Comparison of ENCODE assay signal across 24 cellular contexts in the genomic region with DNA sequence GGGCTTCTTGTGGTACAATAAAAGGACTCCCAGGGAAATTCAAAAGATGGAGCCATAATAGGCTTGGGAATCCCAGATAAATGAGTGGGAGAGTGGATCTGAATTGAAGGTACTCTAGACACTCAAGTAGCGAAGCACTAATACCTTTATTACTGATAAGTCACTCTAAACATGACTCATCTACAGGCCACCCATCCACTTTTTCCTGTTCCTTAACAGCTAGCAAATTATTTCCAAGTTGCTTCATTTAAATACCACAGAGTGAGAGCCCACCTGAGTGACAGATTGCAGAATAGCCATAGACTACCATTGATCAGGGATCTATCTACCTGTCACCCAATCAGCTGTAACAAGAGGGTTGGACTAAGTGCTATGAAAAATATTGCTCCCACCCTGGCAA. TPM values are rescaled to one million over a fixed set of nuclear protein-coding genes. Genes with fewer than 3 reads are reported as not detected.
DNase-seq lines count a peak whose midpoint lies in the region; ATAC-seq and TF ChIP-seq lines count a peak whose summit lies in the region.
"Had no signal": no experiment of that assay in that cellular context is flagged by ENCODE, and none has a peak within 500 bp of the region (broad histone marks: within the 10 kb centered on the region; RNA-seq: fewer than 3 reads in every experiment).

No MANE protein-coding gene starts in this region.

- CTCF ChIA-PET in HEK293T (lab: Yijun Ruan, JAX) = no interaction called here

- POLR2A ChIA-PET in HEK293T (lab: Yijun Ruan, JAX) = interaction anchor here (0.8 kb wide), 1 partner anchor 9 kb away, joined by 3 read pairs; no protein-coding TSS in a partner anchor

- peaks cover 14% of the 10 kb centered on the region for H3K4me1 Mint-ChIP-seq in progenitor cell of endocrine pancreas (ENCODE audit: low read depth)
- H3K4me1 Mint-ChIP-seq in T-helper 2 cell treated with Interferon-gamma antibody and Interleukin-4, amounts not matched to agents 5 μg/mL and 100 μg/mL, for 36 hours (ENCODE audit: low read depth) = peaks cover 3% of the 10 kb centered on the region

- no peaks in the 10 kb centered on the region for H3K9me3 Mint-ChIP-seq in progenitor cell of endocrine pancreas (ENCODE audit: low read depth)
- H3K9me3 Mint-ChIP-seq in T-helper 2 cell treated with Interferon-gamma antibody and Interleukin-4, amounts not matched to agents 5 μg/mL and 100 μg/mL, for 36 hours = no peaks in the 10 kb centered on the region
- H3K9me3 Mint-ChIP-seq: CD8-positive, alpha-beta T cell had no signal

- no peaks in the 10 kb centered on the region for H3K36me3 Mint-ChIP-seq in progenitor cell of endocrine pancreas (ENCODE audit: insufficient read depth)
- no peaks in the 10 kb centered on the region for H3K36me3 Mint-ChIP-seq in T-helper 2 cell treated with Interferon-gamma antibody and Interleukin-4, amounts not matched to agents 5 μg/mL and 100 μg/mL, for 36 hours (ENCODE audit: low read depth)
- H3K36me3 Mint-ChIP-seq: CD8-positive, alpha-beta T cell had no signal

- ATAC-seq in left cardiac atrium = no peak
- ATAC-seq: CD8-positive, alpha-beta T cell had no signal

- no peaks in the 10 kb centered on the region for H3K27me3 Mint-ChIP-seq in progenitor cell of endocrine pancreas
- H3K27me3 Mint-ChIP-seq in T-helper 2 cell treated with Interferon-gamma antibody and Interleukin-4, amounts not matched to agents 5 μg/mL and 100 μg/mL, for 36 hours (ENCODE audit: low read depth) = peaks cover 12% of the 10 kb centered on the region

- DNase-seq in HT-29 (ENCODE audit: low spot score) (peak; percentile 12), epithelial cell of esophagus (ENCODE audit: low read depth) (peak; percentile 56), progenitor cell of endocrine pancreas (ENCODE audit: low spot score, unreplicated experiment) (no peak), left cardiac atrium (no peak), HEK293T (ENCODE audit: extremely low spot score) (no peak)
- DNase-seq in effector CD8-positive, alpha-beta T cell (lab: John Stamatoyannopoulos, UW) = no peak
- no peak for DNase-seq in T-helper 2 cell treated with Interferon-gamma antibody and Interleukin-4, amounts not matched to agents 5 μg/mL and 100 μg/mL, for 36 hours (ENCODE audit: low spot score)
- DNase-seq: Caco-2; CD8-positive, alpha-beta T cell; GM23248; H7; IMR-90; KG1; MG63; NCI-H1105 treated with DMSO at 0.1 percent for 48 hours; NCI-H2029; NCI-H446 treated with DMSO at 0.1 percent for 48 hours; NCI-H526; NCI-H82; NK-92 treated with Interleukin-12 subunit alpha and Interleukin-12 subunit beta, amount 100 ng/mL, for 24 hours; Right ventricle myocardium superior; RPMI8226 had no signal

- peak overlapping the region; percentile 39 for H3K27ac Mint-ChIP-seq in progenitor cell of endocrine pancreas
- no peak overlapping the region for H3K27ac Mint-ChIP-seq in T-helper 2 cell treated with Interferon-gamma antibody and Interleukin-4, amounts not matched to agents 5 μg/mL and 100 μg/mL, for 36 hours
- H3K27ac Mint-ChIP-seq: CD8-positive, alpha-beta T cell had no signal

- no peak overlapping the region for H3K4me3 Mint-ChIP-seq in progenitor cell of endocrine pancreas (ENCODE audit: low read depth)
- no peak overlapping the region for H3K4me3 Mint-ChIP-seq in T-helper 2 cell treated with Interferon-gamma antibody and Interleukin-4, amounts not matched to agents 5 μg/mL and 100 μg/mL, for 36 hours
- H3K4me3 Mint-ChIP-seq: CD8-positive, alpha-beta T cell had no signal

- H3K4me3 ChIP-seq in epithelial cell of esophagus (ENCODE audit: low read length) = no peak overlapping the region
- H3K4me3 ChIP-seq: GM23248, MG63, PC-9, SJSA1 had no signal

- TF ChIP-seq CTCF in epithelial cell of esophagus (IDR thresholded peaks at IDR 0.05; ENCODE audit: insufficient read depth, low read depth, low read length, missing control alignments) (no peak), progenitor cell of endocrine pancreas (IDR thresholded peaks at IDR 0.05; ENCODE audit: unreplicated experiment) (no peak)

- intact Hi-C loops in left cardiac atrium (cut with DNase I) = no loop called here

TF ChIP-seq in HEK293T, 16 proteins besides CTCF, POLR2A, EP300 and RAD21:
- no peak for TF ChIP-seq TARDBP (IDR thresholded peaks at IDR 0.05)
- TF ChIP-seq ELF4 (IDR thresholded peaks at IDR 0.05) = no peak
- TF ChIP-seq SUZ12 (IDR thresholded peaks at IDR 0.05) = no peak
- no peak for TF ChIP-seq ZNF384 (IDR thresholded peaks at IDR 0.05)
- no peak for TF ChIP-seq FOXM1 (IDR thresholded peaks at IDR 0.05; ENCODE audit: borderline replicate concordance)
- no peak for TF ChIP-seq CTBP1 (IDR thresholded peaks at IDR 0.05; ENCODE audit: borderline replicate concordance)
- TF ChIP-seq, protein P1, sequence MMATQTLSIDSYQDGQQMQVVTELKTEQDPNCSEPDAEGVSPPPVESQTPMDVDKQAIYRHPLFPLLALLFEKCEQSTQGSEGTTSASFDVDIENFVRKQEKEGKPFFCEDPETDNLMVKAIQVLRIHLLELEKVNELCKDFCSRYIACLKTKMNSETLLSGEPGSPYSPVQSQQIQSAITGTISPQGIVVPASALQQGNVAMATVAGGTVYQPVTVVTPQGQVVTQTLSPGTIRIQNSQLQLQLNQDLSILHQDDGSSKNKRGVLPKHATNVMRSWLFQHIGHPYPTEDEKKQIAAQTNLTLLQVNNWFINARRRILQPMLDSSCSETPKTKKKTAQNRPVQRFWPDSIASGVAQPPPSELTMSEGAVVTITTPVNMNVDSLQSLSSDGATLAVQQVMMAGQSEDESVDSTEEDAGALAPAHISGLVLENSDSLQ (IDR thresholded peaks at IDR 0.05) = no peak
- no peak for TF ChIP-seq LEF1 (IDR thresholded peaks at IDR 0.05; ENCODE audit: borderline replicate concordance)
- TF ChIP-seq FOXK2 (IDR thresholded peaks at IDR 0.05) = no peak
- TF ChIP-seq NFRKB (IDR thresholded peaks at IDR 0.05) = no peak
- no peak for TF ChIP-seq FOXA1 (IDR thresholded peaks at IDR 0.05)
- TF ChIP-seq SP1 (IDR thresholded peaks at IDR 0.05) = no peak
- no peak for TF ChIP-seq HDGF (IDR thresholded peaks at IDR 0.05; ENCODE audit: borderline replicate concordance)
- TF ChIP-seq ARNT (IDR thresholded peaks at IDR 0.05) = no peak
- no peak for TF ChIP-seq L3MBTL2 (conservative IDR thresholded peaks at IDR 0.05)
- no peak for TF ChIP-seq BHLHE40 (IDR thresholded peaks at IDR 0.05; ENCODE audit: borderline replicate concordance)

RNA-seq across cellular contexts. Expression of gene NPL, which starts 34.7 kb away (rescaled TPM):
- total RNA-seq in HT-29 (2014; rRNA removed; shearing (Covaris generic)) = 0.86 and 3.0 TPM in 2 replicates
- total RNA-seq in progenitor cell of endocrine pancreas (1.6 and 2.0 TPM in 2 replicates), left cardiac atrium (10 to 100 TPM in 1 of 2 donors, 1 to 10 TPM in 1; 6.7 to 16.7 TPM)

Comparison
In these comparisons a context has a peak if more than half of its experiments do, and no peak if none do; other contexts are left out.
1. DNase-seq: peak in HT-29 (single experiment) and epithelial cell of esophagus (single experiment); none in progenitor cell of endocrine pancreas (single experiment), left cardiac atrium (single experiment), effector CD8-positive, alpha-beta T cell (single experiment), HEK293T (single experiment) and T-helper 2 cell treated with Interferon-gamma antibody and Interleukin-4, amounts not matched to agents 5 μg/mL and 100 μg/mL, for 36 hours (single experiment).